In genomic region chr5:74639538-74640449, GRCh38 we compare ENCODE assay signal across 8 cellular contexts. TPM values are rescaled to one million over a fixed set of nuclear protein-coding genes. Genes with fewer than 3 reads are reported as not detected.
DNase-seq lines count a peak whose midpoint lies in the region; TF ChIP-seq lines count a peak whose summit lies in the region.

No MANE protein-coding gene starts in this region.

- H3K9me3 ChIP-seq in endodermal cell (ENCODE audit: control insufficient read depth, low read length) (no peaks in the 10 kb centered on the region), mucosa of rectum (ENCODE audit: control insufficient read depth in 2 of 2, low read length in 2 of 2) (no peaks in the 10 kb centered on the region), transverse colon (no peaks in the 10 kb centered on the region)

- intact Hi-C loops in transverse colon (cut with DNase I; ENCODE audit: low total_unique reads) = loop anchor here (5.0 kb wide), 1 partner anchor 602 kb away; no protein-coding TSS in a partner anchor

- no peak for TF ChIP-seq EP300 in transverse colon (IDR thresholded peaks at IDR 0.05; ENCODE audit: low read depth)

- H3K36me3 ChIP-seq in endodermal cell (ENCODE audit: control insufficient read depth, insufficient read depth, low read length) = peaks cover 28% of the 10 kb centered on the region
- H3K36me3 ChIP-seq in mucosa of rectum (ENCODE audit: control insufficient read depth in 2 of 2, insufficient read depth in 2 of 2, low read length in 2 of 2) = peaks cover 11 to 15% of the 10 kb centered on the region in 2 donors
- no peaks in the 10 kb centered on the region for H3K36me3 ChIP-seq in transverse colon

- H3K4me3 ChIP-seq in endodermal cell (ENCODE audit: low read length) = peak overlapping the region; percentile 99
- H3K4me3 ChIP-seq in mucosa of rectum (ENCODE audit: low read length in 2 of 2) = peak overlapping the region; percentile 71 to 89
- peak overlapping the region; percentile 50 to 74 (median 56) for H3K4me3 ChIP-seq in transverse colon

- peak overlapping the region; percentile 98 for H3K4me3 Mint-ChIP-seq in endodermal cell

- H3K27me3 ChIP-seq in endodermal cell (ENCODE audit: control insufficient read depth, insufficient read depth, low read length, poor library complexity, severe bottlenecking) (no peaks in the 10 kb centered on the region), mucosa of rectum (ENCODE audit: control insufficient read depth in 2 of 2, insufficient read depth in 2 of 2, low read length in 2 of 2) (no peaks in the 10 kb centered on the region), transverse colon (no peaks in the 10 kb centered on the region)

- peak overlapping the region; percentile 83 for H3K9ac ChIP-seq in endodermal cell (ENCODE audit: extremely low read depth, low read length, poor library complexity, severe bottlenecking)
- peak overlapping the region; percentile 80 to 93 for H3K9ac ChIP-seq in mucosa of rectum (ENCODE audit: low read depth in 1 of 2, low read length in 2 of 2)

- DNase-seq in GM10266 (ENCODE audit: extremely low spot score) = peak; percentile 22
- peak; percentile 59 for DNase-seq in HCEC 1CT
- DNase-seq in NAMALWA (ENCODE audit: low spot score) = peak; percentile 41
- DNase-seq in activated CD4-positive, alpha-beta T cell treated with anti-CD3 and anti-CD28 coated beads, Interleukin-2, amount 50 U/mL, for 48 hours = peak; percentile 48 to 56
- DNase-seq in endodermal cell = peak; percentile 80
- DNase-seq in transverse colon = peak; percentile 47
- no peak for DNase-seq in NCI-H2196 treated with DMSO at 0.1 percent for 48 hours (lab: John Stamatoyannopoulos, UW; ENCODE audit: unreplicated experiment)

- H3K27ac ChIP-seq in endodermal cell (ENCODE audit: low read depth, low read length) (peak overlapping the region; percentile 98), mucosa of rectum (ENCODE audit: low read depth in 2 of 2, low read length in 2 of 2) (peak overlapping the region; percentile 94 to 96), transverse colon (peak overlapping the region; percentile 90 to 93 (median 92))

- TF ChIP-seq CTCF in GM10266 (IDR thresholded peaks at IDR 0.05; ENCODE audit: control insufficient read depth, insufficient read depth, low read depth, missing control alignments) = peak; percentile 8
- TF ChIP-seq CTCF in endodermal cell (conservative IDR thresholded peaks at IDR 0.05) = no peak
- TF ChIP-seq CTCF in transverse colon (IDR thresholded peaks at IDR 0.05) = peak in 4 of 5 experiments; percentile 13 to 17 (median 16)

- peaks cover 23% of the 10 kb centered on the region for H3K36me3 Mint-ChIP-seq in endodermal cell (ENCODE audit: low read depth)

- no peak for TF ChIP-seq POLR2A in transverse colon (IDR thresholded peaks at IDR 0.05)

- peaks cover 41% of the 10 kb centered on the region for H3K4me1 Mint-ChIP-seq in endodermal cell

- WGBS in endodermal cell (ENCODE audit: insufficient coverage in 1 of 2, insufficient read length in 1 of 2), 2 experiments = 0% methylated on average over 17 to 61 of the region's 61 CpGs
- WGBS in transverse colon (ENCODE audit: low coverage in 1 of 2), 2 donors = 0% methylated on average over 4 to 35 of the region's 61 CpGs

- in situ Hi-C loops in transverse colon (cut with MboI; ENCODE audit: low pct_ligation_motif_present in 1 of 4, low pct_unique_long_range_greater_than_20kb in 1 of 4, low sequenced_read_pairs in 3 of 4) = loop anchor here (10.0 to 25.0 kb wide), 7 partner anchors 227 to 1045 kb away; no protein-coding TSS in a partner anchor

- H3K27ac Mint-ChIP-seq in endodermal cell = peak overlapping the region; percentile 87

- H3K9me3 Mint-ChIP-seq in endodermal cell = no peaks in the 10 kb centered on the region

- peaks cover 12% of the 10 kb centered on the region for H3K27me3 Mint-ChIP-seq in endodermal cell (ENCODE audit: insufficient read depth)

- H3K4me1 ChIP-seq in endodermal cell (ENCODE audit: control insufficient read depth, insufficient read depth, low read length) (no peaks in the 10 kb centered on the region), mucosa of rectum (ENCODE audit: control insufficient read depth in 2 of 2, insufficient read depth in 2 of 2, low read length in 2 of 2) (peaks cover 17 to 24% of the 10 kb centered on the region in 2 donors), transverse colon (peaks cover 3 to 38% (median 14%) of the 10 kb centered on the region in 4 donors)

RNA-seq across cellular contexts. Expression of gene ENC1, which starts 0.7 kb away (rescaled TPM):
- 10 to 100 TPM; 64.2 to 70.8 TPM for total RNA-seq in endodermal cell
- 157 TPM for polyA plus RNA-seq in endodermal cell (2013, experiment 1 of 2)
- 160 TPM for polyA plus RNA-seq in endodermal cell (2013, experiment 2 of 2)
- total RNA-seq in transverse colon = 10 to 100 TPM; 14.9 to 26.9 (median 22.0) TPM

RNA-seq across cellular contexts. Expression of gene HEXB, which starts 45.2 kb away (rescaled TPM):
- total RNA-seq in endodermal cell (100 to 1,000 TPM in 1 of 2 donors, 10 to 100 TPM in 1; 68.4 to 112 TPM), transverse colon (100 to 1,000 TPM; 143 to 235 (median 168) TPM)
- 47.2 TPM for polyA plus RNA-seq in endodermal cell (2013, experiment 1 of 2)
- 42.9 TPM for polyA plus RNA-seq in endodermal cell (2013, experiment 2 of 2)
